ENCODE assay signal across 17 cellular contexts in the genomic region with DNA sequence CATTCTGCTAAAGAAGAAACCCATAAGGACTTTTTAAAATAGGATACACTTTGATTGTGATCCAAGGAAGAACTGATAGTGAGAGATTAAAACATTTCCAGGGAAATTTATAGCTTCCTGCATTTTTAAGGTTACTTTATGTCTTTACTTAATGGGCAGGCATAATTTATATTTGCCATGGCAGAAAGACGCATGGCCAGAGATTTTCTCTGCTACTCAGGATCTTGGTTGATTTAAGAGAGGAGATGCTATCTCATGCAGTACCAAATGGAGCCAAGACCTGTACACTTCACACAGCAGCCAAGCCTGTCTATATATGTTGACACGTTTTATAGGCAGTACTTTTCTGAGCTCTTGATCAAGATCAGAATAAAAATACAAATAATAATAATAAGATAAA.
A peak's percentile ranks its signal among the peaks of the same experiment; 100 is the strongest.
DNase-seq lines count a peak whose midpoint lies in the region; TF ChIP-seq lines count a peak whose summit lies in the region.
"Had no signal": no experiment of that assay in that cellular context is flagged by ENCODE, and none has a peak within 500 bp of the region (broad histone marks: within the 10 kb centered on the region; RNA-seq: fewer than 3 reads in every experiment).

No MANE protein-coding gene starts in this region.

- H3K9me2 ChIP-seq in Karpas-422 (replicated peaks; ENCODE audit: insufficient read depth, low read length) (no peaks in the 10 kb centered on the region), SK-N-SH (no peaks in the 10 kb centered on the region)

- TF ChIP-seq CTCF in SK-N-SH (IDR thresholded peaks at IDR 0.05) (no peak), fibroblast of villous mesenchyme (IDR thresholded peaks at IDR 0.05; ENCODE audit: insufficient read depth, low read depth, low read length) (no peak), nephron progenitor cell (IDR thresholded peaks at IDR 0.05) (no peak), endodermal cell (conservative IDR thresholded peaks at IDR 0.05) (no peak)

- H4K20me1 ChIP-seq in Karpas-422 (ENCODE audit: insufficient read depth, low read depth, low read length) (no peaks in the 10 kb centered on the region), SK-N-SH (ENCODE audit: insufficient read depth) (no peaks in the 10 kb centered on the region)
- H4K20me1 ChIP-seq: BLaER1 treated with 17β-estradiol and CSF1 and Interleukin-3, amounts not matched to agents 10 nM and 100 nM had no signal

- POLR2A ChIA-PET in SK-N-SH (lab: Yijun Ruan, JAX) = no interaction called here

- no peak overlapping the region for H3K4me3 Mint-ChIP-seq in nephron progenitor cell
- no peak overlapping the region for H3K4me3 Mint-ChIP-seq in endodermal cell
- H3K4me3 Mint-ChIP-seq: B cell; CD8-positive, alpha-beta T cell had no signal

- CTCF ChIA-PET in SK-N-SH (lab: Yijun Ruan, JAX) = interaction anchor here (1.2 kb wide), 1 partner anchor 24 kb away, joined by 3 read pairs; no protein-coding TSS in a partner anchor

- H2AFZ ChIP-seq in Karpas-422 (ENCODE audit: low read length) (no peak overlapping the region), SK-N-SH (ENCODE audit: low read depth) (no peak overlapping the region)

- H3K27me3 Mint-ChIP-seq in nephron progenitor cell (ENCODE audit: low read depth, poor library complexity) (peaks cover 8% of the 10 kb centered on the region), endodermal cell (ENCODE audit: insufficient read depth) (no peaks in the 10 kb centered on the region)
- H3K27me3 Mint-ChIP-seq: B cell had no signal

- peaks cover 3% of the 10 kb centered on the region for H3K9me3 Mint-ChIP-seq in nephron progenitor cell
- no peaks in the 10 kb centered on the region for H3K9me3 Mint-ChIP-seq in endodermal cell

- H3K4me3 ChIP-seq in Karpas-422 (ENCODE audit: low read length) = no peak overlapping the region
- no peak overlapping the region for H3K4me3 ChIP-seq in SK-N-SH (ENCODE audit: low read depth in 2 of 2, low read length in 1 of 2)
- H3K4me3 ChIP-seq in fibroblast of villous mesenchyme (ENCODE audit: low read depth, low read length) = no peak overlapping the region
- no peak overlapping the region for H3K4me3 ChIP-seq in endodermal cell (ENCODE audit: low read length)
- H3K4me3 ChIP-seq: BLaER1 treated with 17β-estradiol and CSF1 and Interleukin-3, amounts not matched to agents 10 nM and 100 nM had no signal

- H3K36me3 Mint-ChIP-seq in nephron progenitor cell (ENCODE audit: low read depth) (peaks cover 4% of the 10 kb centered on the region), endodermal cell (ENCODE audit: low read depth) (no peaks in the 10 kb centered on the region)

- H3K4me1 Mint-ChIP-seq in nephron progenitor cell = peaks cover 21% of the 10 kb centered on the region
- H3K4me1 Mint-ChIP-seq in endodermal cell = peaks cover 10% of the 10 kb centered on the region
- H3K4me1 Mint-ChIP-seq: B cell had no signal

- DNase-seq in Karpas-422 = peak; percentile 7
- DNase-seq in SK-N-SH = peak; percentile 23
- peak; percentile 7 for DNase-seq in fibroblast of villous mesenchyme (ENCODE audit: low read depth)
- no peak for DNase-seq in nephron progenitor cell
- no peak for DNase-seq in NK-92 treated with Interleukin-12 subunit alpha and Interleukin-12 subunit beta, amount 100 ng/mL, for 24 hours (lab: John Stamatoyannopoulos, UW)
- DNase-seq in HCEC 1CT = no peak
- no peak for DNase-seq in endodermal cell
- DNase-seq: CD8-positive, alpha-beta T cell; COR-L47; DMS 273 treated with DMSO at 0.1 percent for 48 hours; DMS53; DND-41; GOT3; H7; IMR-90 had no signal

- H3K36me3 ChIP-seq in Karpas-422 (ENCODE audit: insufficient read depth, low read length) (no peaks in the 10 kb centered on the region), SK-N-SH (replicated peaks in 1 of 2; ENCODE audit: control insufficient read depth in 1 of 2, insufficient read depth in 2 of 2, low read length in 1 of 2) (peaks cover 0 to 14% of the 10 kb centered on the region in 2 experiments), endodermal cell (ENCODE audit: control insufficient read depth, insufficient read depth, low read length) (no peaks in the 10 kb centered on the region)
- H3K36me3 ChIP-seq: BLaER1 treated with 17β-estradiol and CSF1 and Interleukin-3, amounts not matched to agents 10 nM and 100 nM had no signal

- H3K4me2 ChIP-seq in Karpas-422 (ENCODE audit: low read depth, low read length, poor library complexity, severe bottlenecking) (no peak overlapping the region), SK-N-SH (no peak overlapping the region)
- H3K4me2 ChIP-seq: BLaER1 treated with 17β-estradiol and CSF1 and Interleukin-3, amounts not matched to agents 10 nM and 100 nM had no signal

- H3K79me2 ChIP-seq in Karpas-422 (ENCODE audit: low read length) = no peaks in the 10 kb centered on the region
- H3K79me2 ChIP-seq in SK-N-SH (ENCODE audit: insufficient read depth) = no peaks in the 10 kb centered on the region

- H3K9ac ChIP-seq in Karpas-422 (ENCODE audit: low read length) (no peak overlapping the region), SK-N-SH (no peak overlapping the region), endodermal cell (ENCODE audit: extremely low read depth, low read length, poor library complexity, severe bottlenecking) (no peak overlapping the region)
- H3K9ac ChIP-seq: BLaER1 treated with 17β-estradiol and CSF1 and Interleukin-3, amounts not matched to agents 10 nM and 100 nM had no signal

- WGBS in SK-N-SH (ENCODE audit: low lambda C conversion rate) = 14% methylated on average over 2 of the region's 2 CpGs
- 84 to 100% methylated on average over 1 of the region's 2 CpGs for WGBS in endodermal cell (ENCODE audit: insufficient coverage in 1 of 2, insufficient read length in 1 of 2), 2 experiments

- TF ChIP-seq RAD21 in SK-N-SH (IDR thresholded peaks at IDR 0.05; ENCODE audit: low read length) = no peak

- H3K27ac ChIP-seq in Karpas-422 (ENCODE audit: low read length) (no peak overlapping the region), SK-N-SH (ENCODE audit: low read depth in 2 of 2, low read length in 1 of 2) (peak overlapping the region; percentile 60 to 87; a peak in 3 of 4 replicates), endodermal cell (ENCODE audit: low read depth, low read length) (no peak overlapping the region)
- H3K27ac ChIP-seq: BLaER1 treated with 17β-estradiol and CSF1 and Interleukin-3, amounts not matched to agents 10 nM and 100 nM had no signal

- TF ChIP-seq EP300 in SK-N-SH (IDR thresholded peaks at IDR 0.05; ENCODE audit: borderline replicate concordance in 1 of 2, low read depth in 1 of 2, low read length in 1 of 2) = peak; percentile 50 to 97; a peak in 3 of 4 replicates

- H3K4me1 ChIP-seq in Karpas-422 (ENCODE audit: low read length) (no peaks in the 10 kb centered on the region), SK-N-SH (ENCODE audit: control insufficient read depth in 1 of 2, insufficient read depth in 2 of 2, low read depth in 1 of 2, low read length in 1 of 2) (peaks cover 9 to 17% of the 10 kb centered on the region in 2 experiments; a peak in 3 of 4 replicates), endodermal cell (ENCODE audit: control insufficient read depth, insufficient read depth, low read length) (peaks cover 4% of the 10 kb centered on the region)
- H3K4me1 ChIP-seq: BLaER1 treated with 17β-estradiol and CSF1 and Interleukin-3, amounts not matched to agents 10 nM and 100 nM had no signal

- H3K9me3 ChIP-seq in Karpas-422 (ENCODE audit: low read length) (no peaks in the 10 kb centered on the region), SK-N-SH (no peaks in the 10 kb centered on the region), endodermal cell (ENCODE audit: control insufficient read depth, low read length) (no peaks in the 10 kb centered on the region)
- H3K9me3 ChIP-seq: BLaER1 treated with 17β-estradiol and CSF1 and Interleukin-3, amounts not matched to agents 10 nM and 100 nM had no signal

- no peaks in the 10 kb centered on the region for H3K27me3 ChIP-seq in Karpas-422 (ENCODE audit: low read length)
- H3K27me3 ChIP-seq in SK-N-SH (ENCODE audit: insufficient read depth) = no peaks in the 10 kb centered on the region
- no peaks in the 10 kb centered on the region for H3K27me3 ChIP-seq in endodermal cell (ENCODE audit: control insufficient read depth, insufficient read depth, low read length, poor library complexity, severe bottlenecking)
- H3K27me3 ChIP-seq: BLaER1 treated with 17β-estradiol and CSF1 and Interleukin-3, amounts not matched to agents 10 nM and 100 nM had no signal

- H3K27ac Mint-ChIP-seq in nephron progenitor cell (peak overlapping the region; percentile 32), endodermal cell (no peak overlapping the region)
- H3K27ac Mint-ChIP-seq: B cell; CD8-positive, alpha-beta T cell had no signal

- H3F3A ChIP-seq in SK-N-SH (replicated peaks; ENCODE audit: insufficient read depth) = peaks cover 15% of the 10 kb centered on the region

TF ChIP-seq in SK-N-SH, 30 proteins besides CTCF, POLR2A, EP300 and RAD21 (continues in another document):
- TF ChIP-seq TCF12 (IDR thresholded peaks at IDR 0.05) (peak; percentile 93), NFIC (IDR thresholded peaks at IDR 0.05; ENCODE audit: borderline replicate concordance) (peak; percentile 88), RCOR1 (IDR thresholded peaks at IDR 0.05; ENCODE audit: low read length) (no peak), TAF1 (IDR thresholded peaks at IDR 0.05; ENCODE audit: borderline replicate concordance, low read depth, low read length) (peak; percentile 27; the same call in 1 of the 2 replicates)
- TF ChIP-seq, protein P1, sequence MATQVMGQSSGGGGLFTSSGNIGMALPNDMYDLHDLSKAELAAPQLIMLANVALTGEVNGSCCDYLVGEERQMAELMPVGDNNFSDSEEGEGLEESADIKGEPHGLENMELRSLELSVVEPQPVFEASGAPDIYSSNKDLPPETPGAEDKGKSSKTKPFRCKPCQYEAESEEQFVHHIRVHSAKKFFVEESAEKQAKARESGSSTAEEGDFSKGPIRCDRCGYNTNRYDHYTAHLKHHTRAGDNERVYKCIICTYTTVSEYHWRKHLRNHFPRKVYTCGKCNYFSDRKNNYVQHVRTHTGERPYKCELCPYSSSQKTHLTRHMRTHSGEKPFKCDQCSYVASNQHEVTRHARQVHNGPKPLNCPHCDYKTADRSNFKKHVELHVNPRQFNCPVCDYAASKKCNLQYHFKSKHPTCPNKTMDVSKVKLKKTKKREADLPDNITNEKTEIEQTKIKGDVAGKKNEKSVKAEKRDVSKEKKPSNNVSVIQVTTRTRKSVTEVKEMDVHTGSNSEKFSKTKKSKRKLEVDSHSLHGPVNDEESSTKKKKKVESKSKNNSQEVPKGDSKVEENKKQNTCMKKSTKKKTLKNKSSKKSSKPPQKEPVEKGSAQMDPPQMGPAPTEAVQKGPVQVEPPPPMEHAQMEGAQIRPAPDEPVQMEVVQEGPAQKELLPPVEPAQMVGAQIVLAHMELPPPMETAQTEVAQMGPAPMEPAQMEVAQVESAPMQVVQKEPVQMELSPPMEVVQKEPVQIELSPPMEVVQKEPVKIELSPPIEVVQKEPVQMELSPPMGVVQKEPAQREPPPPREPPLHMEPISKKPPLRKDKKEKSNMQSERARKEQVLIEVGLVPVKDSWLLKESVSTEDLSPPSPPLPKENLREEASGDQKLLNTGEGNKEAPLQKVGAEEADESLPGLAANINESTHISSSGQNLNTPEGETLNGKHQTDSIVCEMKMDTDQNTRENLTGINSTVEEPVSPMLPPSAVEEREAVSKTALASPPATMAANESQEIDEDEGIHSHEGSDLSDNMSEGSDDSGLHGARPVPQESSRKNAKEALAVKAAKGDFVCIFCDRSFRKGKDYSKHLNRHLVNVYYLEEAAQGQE (IDR thresholded peaks at IDR 0.05; ENCODE audit: low read depth, low read length) = peak; percentile 43; the same call in 1 of the 2 replicates

Comparison
In these comparisons a context has a peak if more than half of its experiments do, and no peak if none do; other contexts are left out.
1. DNase-seq: peak in Karpas-422 (single experiment), SK-N-SH (single experiment) and fibroblast of villous mesenchyme (single experiment); none in nephron progenitor cell (single experiment), NK-92 treated with Interleukin-12 subunit alpha and Interleukin-12 subunit beta, amount 100 ng/mL, for 24 hours (single experiment), HCEC 1CT (single experiment) and endodermal cell (single experiment).
2. H3K27ac ChIP-seq: peak in SK-N-SH (2 of 2); none in Karpas-422 (single experiment) and endodermal cell (single experiment).